9 cellular contexts compared by ENCODE assay signal in genomic region chr13:114118086-114118762, GRCh38. TPM values are rescaled to one million over a fixed set of nuclear protein-coding genes. Genes with fewer than 3 reads are reported as not detected.
DNase-seq lines count a peak whose midpoint lies in the region; ATAC-seq lines count a peak whose summit lies in the region.
"Had no signal": no experiment of that assay in that cellular context is flagged by ENCODE, and none has a peak within 500 bp of the region (broad histone marks: within the 10 kb centered on the region; RNA-seq: fewer than 3 reads in every experiment).

No MANE protein-coding gene starts in this region.

- H3K9ac ChIP-seq in SK-N-MC (ENCODE audit: insufficient read length) (no peak overlapping the region), skeletal muscle tissue (ENCODE audit: low read depth in 1 of 3, low read length in 3 of 3) (peak overlapping the region in 1 of 3 donors; percentile 33)

- intact Hi-C loops in left ventricle myocardium superior (cut with micrococcal nuclease), result no loop called here

- ATAC-seq in GM18909 (IDR thresholded peaks at IDR 0.05; ENCODE audit: poor library complexity, unreplicated experiment), result peak; percentile 75
- no peak for ATAC-seq in left ventricle myocardium superior
- ATAC-seq in GM19395 (IDR thresholded peaks at IDR 0.05; ENCODE audit: unreplicated experiment), result no peak
- ATAC-seq in HG03108 (IDR thresholded peaks at IDR 0.05; ENCODE audit: unreplicated experiment), result no peak

- H3K4me3 ChIP-seq in SK-N-MC, result peak overlapping the region; percentile 52
- no peak overlapping the region for H3K4me3 ChIP-seq in skeletal muscle tissue (ENCODE audit: low read length in 3 of 3)

- no peaks in the 10 kb centered on the region for H3K9me3 Mint-ChIP-seq in T-helper 2 cell treated with Interferon-gamma antibody and Interleukin-4, amounts not matched to agents 5 μg/mL and 100 μg/mL, for 36 hours

- H3K36me3 Mint-ChIP-seq in T-helper 2 cell treated with Interferon-gamma antibody and Interleukin-4, amounts not matched to agents 5 μg/mL and 100 μg/mL, for 36 hours (ENCODE audit: low read depth), result peaks cover 36% of the 10 kb centered on the region

- no peaks in the 10 kb centered on the region for H3K27me3 ChIP-seq in skeletal muscle tissue (ENCODE audit: control insufficient read depth in 3 of 3, insufficient read depth in 3 of 3, low read length in 3 of 3)

- H3K27ac ChIP-seq in SK-N-MC (peak overlapping the region; percentile 81), skeletal muscle tissue (ENCODE audit: low read depth, low read length) (peak overlapping the region; percentile 54)

- H3K4me1 Mint-ChIP-seq in T-helper 2 cell treated with Interferon-gamma antibody and Interleukin-4, amounts not matched to agents 5 μg/mL and 100 μg/mL, for 36 hours (ENCODE audit: low read depth), result peaks cover 30% of the 10 kb centered on the region

- no peak overlapping the region for H3K27ac Mint-ChIP-seq in T-helper 2 cell treated with Interferon-gamma antibody and Interleukin-4, amounts not matched to agents 5 μg/mL and 100 μg/mL, for 36 hours

- H3K27me3 Mint-ChIP-seq in T-helper 2 cell treated with Interferon-gamma antibody and Interleukin-4, amounts not matched to agents 5 μg/mL and 100 μg/mL, for 36 hours (ENCODE audit: low read depth), result peaks cover 5% of the 10 kb centered on the region

- no peaks in the 10 kb centered on the region for H3K36me3 ChIP-seq in SK-N-MC (ENCODE audit: insufficient read depth, low read length)
- H3K36me3 ChIP-seq in skeletal muscle tissue (ENCODE audit: control insufficient read depth in 3 of 3, insufficient read depth in 3 of 3, low read length in 3 of 3), result peaks cover 0 to 5% (median 0%) of the 10 kb centered on the region in 3 donors

- no peak for DNase-seq in SK-N-MC (ENCODE audit: low read depth, low spot score)
- peak; percentile 26 for DNase-seq in left ventricle myocardium superior
- DNase-seq in SK-N-DZ (ENCODE audit: low spot score), result no peak
- DNase-seq in T-helper 2 cell treated with Interferon-gamma antibody and Interleukin-4, amounts not matched to agents 5 μg/mL and 100 μg/mL, for 36 hours (ENCODE audit: low spot score), result no peak
- DNase-seq: Karpas-422 had no signal

- H3K4me3 Mint-ChIP-seq in T-helper 2 cell treated with Interferon-gamma antibody and Interleukin-4, amounts not matched to agents 5 μg/mL and 100 μg/mL, for 36 hours, result no peak overlapping the region

- H3K4me1 ChIP-seq in skeletal muscle tissue (ENCODE audit: control insufficient read depth in 3 of 3, insufficient read depth in 3 of 3, low read length in 3 of 3), result peaks cover 28 to 69% (median 30%) of the 10 kb centered on the region in 3 donors

- no peaks in the 10 kb centered on the region for H3K9me3 ChIP-seq in SK-N-MC (ENCODE audit: low read depth, low read length)
- H3K9me3 ChIP-seq in skeletal muscle tissue (ENCODE audit: control insufficient read depth in 3 of 3, low read length in 3 of 3), result no peaks in the 10 kb centered on the region

RNA-seq across cellular contexts. Expression of gene RASA3, which starts 14.2 kb away (rescaled TPM):
- 12.3 TPM for total RNA-seq in left ventricle myocardium superior
- total RNA-seq in skeletal muscle tissue, result 14.1 TPM
- polyA plus RNA-seq in SK-N-DZ (2014; cell fraction: cytosol; rRNA removed), result 14.5 and 15.7 TPM in 2 replicates
- 14.6 and 15.5 TPM in 2 replicates for polyA plus RNA-seq in SK-N-DZ (2014; cell fraction: nucleus; rRNA removed)
